11 cellular contexts compared by ENCODE assay signal in the genomic region with DNA sequence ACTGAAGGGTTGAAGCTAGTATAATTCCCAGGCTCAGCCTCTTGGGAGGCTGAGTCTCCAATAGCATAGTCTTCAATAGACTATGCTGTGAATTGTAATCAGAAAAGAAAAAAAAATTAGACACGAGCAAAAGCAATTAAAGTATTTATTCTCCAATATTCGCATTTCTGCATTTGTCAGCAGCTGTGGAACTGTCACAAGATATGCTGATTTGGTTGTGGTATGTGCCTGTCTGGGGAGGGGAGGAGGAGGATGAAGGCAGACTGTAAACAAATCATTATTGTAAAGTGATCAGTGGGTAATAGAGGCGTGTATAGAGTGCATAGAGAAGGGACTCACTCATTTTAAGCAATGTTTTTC. TPM values are rescaled to one million over a fixed set of nuclear protein-coding genes. Genes with fewer than 3 reads are reported as not detected.
A peak's percentile ranks its signal among the peaks of the same experiment; 100 is the strongest.
DNase-seq lines count a peak whose midpoint lies in the region; FAIRE-seq and TF ChIP-seq lines count a peak whose summit lies in the region.
"Had no signal": no experiment of that assay in that cellular context is flagged by ENCODE, and none has a peak within 500 bp of the region (broad histone marks: within the 10 kb centered on the region; RNA-seq: fewer than 3 reads in every experiment).

No MANE protein-coding gene starts in this region.

- no peaks in the 10 kb centered on the region for H3K9me3 ChIP-seq in HUES64 (ENCODE audit: insufficient read depth, low read depth, low read length)
- no peaks in the 10 kb centered on the region for H3K9me3 ChIP-seq in astrocyte (ENCODE audit: insufficient read depth, low read depth, low read length)
- H3K9me3 ChIP-seq: A549 had no signal

- peak; percentile 32 for DNase-seq in NK-92 treated with Interleukin-12 subunit alpha and Interleukin-12 subunit beta, amount 100 ng/mL, for 24 hours (lab: John Stamatoyannopoulos, UW)
- DNase-seq in NK-92 (lab: John Stamatoyannopoulos, UW; ENCODE audit: unreplicated experiment): no peak
- DNase-seq in astrocyte (ENCODE audit: low read depth): no peak
- DNase-seq in D721Med (ENCODE audit: insufficient read length, low spot score): no peak
- no peak for DNase-seq in LoVo (ENCODE audit: low spot score)
- no peak for DNase-seq in cerebellum (ENCODE audit: low spot score)

- no peak overlapping the region for H3K4me2 ChIP-seq in astrocyte (ENCODE audit: low read length)
- H3K4me2 ChIP-seq: A549 had no signal

- peaks cover 15% of the 10 kb centered on the region for H3K4me1 ChIP-seq in HUES64 (ENCODE audit: insufficient read depth, low read length)
- H3K4me1 ChIP-seq in astrocyte (ENCODE audit: insufficient read depth, low read length): peaks cover 4% of the 10 kb centered on the region

- FAIRE-seq in astrocyte (lab: Jason Lieb, UNC) (no peak), D721Med (lab: Jason Lieb, UNC) (no peak)
- FAIRE-seq: A549, RCC 7860 had no signal

- 51% methylated on average over 3 of the region's 3 CpGs for WGBS in HUES64

- peaks cover 13% of the 10 kb centered on the region for H3K4me1 Mint-ChIP-seq in astrocyte (ENCODE audit: low read depth, unreplicated experiment)

- H3K27me3 Mint-ChIP-seq in astrocyte (ENCODE audit: low read depth, unreplicated experiment): no peaks in the 10 kb centered on the region

- H3K27me3 ChIP-seq in HUES64 (ENCODE audit: insufficient read depth, low read length) (no peaks in the 10 kb centered on the region), astrocyte (ENCODE audit: insufficient read depth, low read length) (no peaks in the 10 kb centered on the region)

- peaks cover 1% of the 10 kb centered on the region for H3K36me3 Mint-ChIP-seq in astrocyte (ENCODE audit: low read depth, unreplicated experiment)

- no peaks in the 10 kb centered on the region for H3K9me3 Mint-ChIP-seq in astrocyte (ENCODE audit: unreplicated experiment)

- TF ChIP-seq CTCF in astrocyte (IDR thresholded peaks at IDR 0.05; ENCODE audit: insufficient read depth, low read depth, low read length) (no peak), D721Med (IDR thresholded peaks at IDR 0.05; ENCODE audit: insufficient read depth, missing control alignments) (no peak)

- H3K27ac Mint-ChIP-seq in astrocyte (ENCODE audit: unreplicated experiment): no peak overlapping the region

- H3K27ac ChIP-seq in HUES64 (ENCODE audit: low read depth, low read length) (peak overlapping the region; percentile 63; the same call in 1 of the 2 replicates), astrocyte (ENCODE audit: low read depth, low read length) (no peak overlapping the region), skin epidermis (peak overlapping the region in 13 of 21 experiments; percentile 14 to 95 (median 67))
- H3K27ac ChIP-seq: A549, epithelial cell of prostate had no signal

- H3K4me3 ChIP-seq in HUES64 (ENCODE audit: low read length) (peak overlapping the region; percentile 32), astrocyte (ENCODE audit: insufficient read depth, low read depth, low read length) (no peak overlapping the region), skin epidermis (peak overlapping the region in 1 of 7 experiments; percentile 32)
- H3K4me3 ChIP-seq: A549 had no signal

- no peak overlapping the region for H2AFZ ChIP-seq in astrocyte (ENCODE audit: low read depth, low read length)

- no peaks in the 10 kb centered on the region for H3K79me2 ChIP-seq in astrocyte (ENCODE audit: insufficient read depth, low read length)

- H3K9ac ChIP-seq in HUES64 (ENCODE audit: low read depth, low read length): no peak overlapping the region
- H3K9ac ChIP-seq in astrocyte (ENCODE audit: low read length): no peak overlapping the region

- peak overlapping the region; percentile 9 for H3K4me3 Mint-ChIP-seq in astrocyte (ENCODE audit: unreplicated experiment)

- no peaks in the 10 kb centered on the region for H3K36me3 ChIP-seq in HUES64 (ENCODE audit: insufficient read depth, low read length)
- H3K36me3 ChIP-seq in astrocyte (ENCODE audit: insufficient read depth, low read length): no peaks in the 10 kb centered on the region

- H4K20me1 ChIP-seq in astrocyte (ENCODE audit: insufficient read depth, low read length): no peaks in the 10 kb centered on the region

RNA-seq across cellular contexts. Expression of a gene that starts 10.1 kb away (rescaled TPM):
- polyA plus RNA-seq in HUES64 (2013, experiment 1 of 2): 7.2 TPM
- 7.7 TPM for polyA plus RNA-seq in HUES64 (2013, experiment 2 of 2)
- total RNA-seq in astrocyte (5.9 and 7.1 TPM in 2 replicates), cerebellum (20.2 TPM)

RNA-seq across cellular contexts. Expression of a gene that starts 25.8 kb away (rescaled TPM):
- 26.3 TPM for polyA plus RNA-seq in HUES64 (2013, experiment 1 of 2)
- 25.5 TPM for polyA plus RNA-seq in HUES64 (2013, experiment 2 of 2)
- total RNA-seq in astrocyte: 25.8 and 27.4 TPM in 2 replicates
- total RNA-seq in cerebellum: 29.6 TPM

RNA-seq across cellular contexts. Expression of a gene that starts 49.3 kb away (rescaled TPM):
- polyA plus RNA-seq in HUES64 (2013, experiment 1 of 2): 0.30 TPM
- 0.25 TPM for polyA plus RNA-seq in HUES64 (2013, experiment 2 of 2)
- not detected in 2 replicates for total RNA-seq in astrocyte
- total RNA-seq in cerebellum: 5.4 TPM
- polyA plus RNA-seq: A549 had no signal
